1 cellular context compared by ENCODE assay signal in the genomic region with DNA sequence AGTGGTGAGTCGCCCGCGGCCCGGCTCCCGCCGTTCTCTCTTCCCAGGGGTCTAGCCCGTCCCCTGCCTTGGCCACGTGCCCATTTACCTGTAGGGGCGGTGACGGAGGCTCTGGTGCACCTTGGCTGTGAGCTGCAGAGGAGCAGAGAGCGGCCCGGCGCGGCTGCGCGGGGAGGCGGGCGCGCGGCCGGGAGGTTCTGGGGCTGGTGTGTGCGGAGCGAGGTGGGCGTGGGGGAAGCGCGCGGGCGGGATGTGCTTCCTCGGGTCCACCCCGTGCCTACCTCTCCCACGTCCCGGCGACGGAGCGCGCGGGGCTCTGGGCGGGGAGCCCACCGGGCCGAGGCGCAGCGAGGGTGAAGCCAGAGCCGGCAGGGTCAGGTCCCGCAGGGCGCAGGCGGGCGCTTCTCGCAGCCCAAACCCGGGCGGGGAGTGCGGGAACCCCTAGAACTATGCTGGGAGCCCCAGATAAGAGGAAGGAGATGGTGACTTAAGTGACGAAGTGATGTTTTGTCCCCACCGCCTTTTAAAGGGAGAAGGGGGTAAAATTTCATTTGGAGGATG.
TF ChIP-seq lines count a peak whose summit lies in the region.

No MANE protein-coding gene starts in this region.

TF ChIP-seq in HepG2, 621 proteins besides CTCF, POLR2A, EP300 and RAD21 (continued from another document and continues in another):
- TF ChIP-seq GMEB2 (CRISPR knock-in tag; IDR thresholded peaks at IDR 0.05; ENCODE audit: low read depth) = no peak
- TF ChIP-seq NFYB (CRISPR knock-in tag; IDR thresholded peaks at IDR 0.05) = no peak
- TF ChIP-seq, protein P1, sequence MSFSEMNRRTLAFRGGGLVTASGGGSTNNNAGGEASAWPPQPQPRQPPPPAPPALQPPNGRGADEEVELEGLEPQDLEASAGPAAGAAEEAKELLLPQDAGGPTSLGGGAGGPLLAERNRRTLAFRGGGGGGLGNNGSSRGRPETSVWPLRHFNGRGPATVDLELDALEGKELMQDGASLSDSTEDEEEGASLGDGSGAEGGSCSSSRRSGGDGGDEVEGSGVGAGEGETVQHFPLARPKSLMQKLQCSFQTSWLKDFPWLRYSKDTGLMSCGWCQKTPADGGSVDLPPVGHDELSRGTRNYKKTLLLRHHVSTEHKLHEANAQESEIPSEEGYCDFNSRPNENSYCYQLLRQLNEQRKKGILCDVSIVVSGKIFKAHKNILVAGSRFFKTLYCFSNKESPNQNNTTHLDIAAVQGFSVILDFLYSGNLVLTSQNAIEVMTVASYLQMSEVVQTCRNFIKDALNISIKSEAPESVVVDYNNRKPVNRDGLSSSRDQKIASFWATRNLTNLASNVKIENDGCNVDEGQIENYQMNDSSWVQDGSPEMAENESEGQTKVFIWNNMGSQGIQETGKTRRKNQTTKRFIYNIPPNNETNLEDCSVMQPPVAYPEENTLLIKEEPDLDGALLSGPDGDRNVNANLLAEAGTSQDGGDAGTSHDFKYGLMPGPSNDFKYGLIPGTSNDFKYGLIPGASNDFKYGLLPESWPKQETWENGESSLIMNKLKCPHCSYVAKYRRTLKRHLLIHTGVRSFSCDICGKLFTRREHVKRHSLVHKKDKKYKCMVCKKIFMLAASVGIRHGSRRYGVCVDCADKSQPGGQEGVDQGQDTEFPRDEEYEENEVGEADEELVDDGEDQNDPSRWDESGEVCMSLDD (CRISPR knock-in tag; IDR thresholded peaks at IDR 0.05; ENCODE audit: borderline replicate concordance) = peak; percentile 63; the same call in 1 of the 2 replicates
- no peak for TF ChIP-seq ZMAT3 (CRISPR knock-in tag; conservative IDR thresholded peaks at IDR 0.05)
- TF ChIP-seq EEA1 (CRISPR knock-in tag; IDR thresholded peaks at IDR 0.05; ENCODE audit: borderline replicate concordance) = peak; percentile 82; the same call in 1 of the 2 replicates
- TF ChIP-seq, protein P2, sequence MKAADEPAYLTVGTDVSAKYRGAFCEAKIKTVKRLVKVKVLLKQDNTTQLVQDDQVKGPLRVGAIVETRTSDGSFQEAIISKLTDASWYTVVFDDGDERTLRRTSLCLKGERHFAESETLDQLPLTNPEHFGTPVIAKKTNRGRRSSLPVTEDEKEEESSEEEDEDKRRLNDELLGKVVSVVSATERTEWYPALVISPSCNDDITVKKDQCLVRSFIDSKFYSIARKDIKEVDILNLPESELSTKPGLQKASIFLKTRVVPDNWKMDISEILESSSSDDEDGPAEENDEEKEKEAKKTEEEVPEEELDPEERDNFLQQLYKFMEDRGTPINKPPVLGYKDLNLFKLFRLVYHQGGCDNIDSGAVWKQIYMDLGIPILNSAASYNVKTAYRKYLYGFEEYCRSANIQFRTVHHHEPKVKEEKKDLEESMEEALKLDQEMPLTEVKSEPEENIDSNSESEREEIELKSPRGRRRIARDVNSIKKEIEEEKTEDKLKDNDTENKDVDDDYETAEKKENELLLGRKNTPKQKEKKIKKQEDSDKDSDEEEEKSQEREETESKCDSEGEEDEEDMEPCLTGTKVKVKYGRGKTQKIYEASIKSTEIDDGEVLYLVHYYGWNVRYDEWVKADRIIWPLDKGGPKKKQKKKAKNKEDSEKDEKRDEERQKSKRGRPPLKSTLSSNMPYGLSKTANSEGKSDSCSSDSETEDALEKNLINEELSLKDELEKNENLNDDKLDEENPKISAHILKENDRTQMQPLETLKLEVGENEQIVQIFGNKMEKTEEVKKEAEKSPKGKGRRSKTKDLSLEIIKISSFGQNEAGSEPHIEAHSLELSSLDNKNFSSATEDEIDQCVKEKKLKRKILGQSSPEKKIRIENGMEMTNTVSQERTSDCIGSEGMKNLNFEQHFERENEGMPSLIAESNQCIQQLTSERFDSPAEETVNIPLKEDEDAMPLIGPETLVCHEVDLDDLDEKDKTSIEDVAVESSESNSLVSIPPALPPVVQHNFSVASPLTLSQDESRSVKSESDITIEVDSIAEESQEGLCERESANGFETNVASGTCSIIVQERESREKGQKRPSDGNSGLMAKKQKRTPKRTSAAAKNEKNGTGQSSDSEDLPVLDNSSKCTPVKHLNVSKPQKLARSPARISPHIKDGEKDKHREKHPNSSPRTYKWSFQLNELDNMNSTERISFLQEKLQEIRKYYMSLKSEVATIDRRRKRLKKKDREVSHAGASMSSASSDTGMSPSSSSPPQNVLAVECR (CRISPR knock-in tag; IDR thresholded peaks at IDR 0.05; ENCODE audit: borderline replicate concordance) = no peak
- no peak for TF ChIP-seq MIER3 (CRISPR knock-in tag; IDR thresholded peaks at IDR 0.05; ENCODE audit: borderline replicate concordance)
- no peak for TF ChIP-seq CC2D1A (CRISPR knock-in tag; IDR thresholded peaks at IDR 0.05)
- 0 out of 2 replicates have a peak, but pooled peaks have one; percentile 55 for TF ChIP-seq ZNF878 (CRISPR knock-in tag; IDR thresholded peaks at IDR 0.05)
- TF ChIP-seq, protein P3, sequence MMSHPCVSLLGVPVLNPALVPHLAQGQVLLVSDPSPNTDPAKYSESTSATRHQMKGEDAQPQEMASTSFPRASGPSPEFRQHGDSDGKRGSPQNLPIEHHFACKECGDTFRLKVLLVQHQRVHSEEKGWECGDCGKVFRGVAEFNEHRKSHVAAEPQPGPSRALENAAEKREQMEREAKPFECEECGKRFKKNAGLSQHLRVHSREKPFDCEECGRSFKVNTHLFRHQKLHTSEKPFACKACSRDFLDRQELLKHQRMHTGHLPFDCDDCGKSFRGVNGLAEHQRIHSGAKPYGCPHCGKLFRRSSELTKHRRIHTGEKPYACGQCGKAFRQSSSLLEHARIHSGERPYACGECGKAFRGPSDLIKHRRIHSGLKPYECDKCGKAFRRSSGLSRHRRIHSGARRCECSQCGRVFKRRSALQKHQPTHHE (CRISPR knock-in tag; IDR thresholded peaks at IDR 0.05; ENCODE audit: borderline replicate concordance) = 0 out of 2 replicates have a peak, but pooled peaks have one; percentile 3
- peak; percentile 42 for TF ChIP-seq ASH2L (IDR thresholded peaks at IDR 0.05; ENCODE audit: insufficient read length, low read depth, low read length)
- TF ChIP-seq, protein P4, sequence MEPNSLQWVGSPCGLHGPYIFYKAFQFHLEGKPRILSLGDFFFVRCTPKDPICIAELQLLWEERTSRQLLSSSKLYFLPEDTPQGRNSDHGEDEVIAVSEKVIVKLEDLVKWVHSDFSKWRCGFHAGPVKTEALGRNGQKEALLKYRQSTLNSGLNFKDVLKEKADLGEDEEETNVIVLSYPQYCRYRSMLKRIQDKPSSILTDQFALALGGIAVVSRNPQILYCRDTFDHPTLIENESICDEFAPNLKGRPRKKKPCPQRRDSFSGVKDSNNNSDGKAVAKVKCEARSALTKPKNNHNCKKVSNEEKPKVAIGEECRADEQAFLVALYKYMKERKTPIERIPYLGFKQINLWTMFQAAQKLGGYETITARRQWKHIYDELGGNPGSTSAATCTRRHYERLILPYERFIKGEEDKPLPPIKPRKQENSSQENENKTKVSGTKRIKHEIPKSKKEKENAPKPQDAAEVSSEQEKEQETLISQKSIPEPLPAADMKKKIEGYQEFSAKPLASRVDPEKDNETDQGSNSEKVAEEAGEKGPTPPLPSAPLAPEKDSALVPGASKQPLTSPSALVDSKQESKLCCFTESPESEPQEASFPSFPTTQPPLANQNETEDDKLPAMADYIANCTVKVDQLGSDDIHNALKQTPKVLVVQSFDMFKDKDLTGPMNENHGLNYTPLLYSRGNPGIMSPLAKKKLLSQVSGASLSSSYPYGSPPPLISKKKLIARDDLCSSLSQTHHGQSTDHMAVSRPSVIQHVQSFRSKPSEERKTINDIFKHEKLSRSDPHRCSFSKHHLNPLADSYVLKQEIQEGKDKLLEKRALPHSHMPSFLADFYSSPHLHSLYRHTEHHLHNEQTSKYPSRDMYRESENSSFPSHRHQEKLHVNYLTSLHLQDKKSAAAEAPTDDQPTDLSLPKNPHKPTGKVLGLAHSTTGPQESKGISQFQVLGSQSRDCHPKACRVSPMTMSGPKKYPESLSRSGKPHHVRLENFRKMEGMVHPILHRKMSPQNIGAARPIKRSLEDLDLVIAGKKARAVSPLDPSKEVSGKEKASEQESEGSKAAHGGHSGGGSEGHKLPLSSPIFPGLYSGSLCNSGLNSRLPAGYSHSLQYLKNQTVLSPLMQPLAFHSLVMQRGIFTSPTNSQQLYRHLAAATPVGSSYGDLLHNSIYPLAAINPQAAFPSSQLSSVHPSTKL (CRISPR knock-in tag; IDR thresholded peaks at IDR 0.05) = peak; percentile 23; the same call in 1 of the 2 replicates
- 0 out of 2 replicates have a peak, but pooled peaks have one; percentile 61 for TF ChIP-seq NFKB2 (CRISPR knock-in tag; IDR thresholded peaks at IDR 0.05; ENCODE audit: borderline replicate concordance)
- TF ChIP-seq, protein P5, sequence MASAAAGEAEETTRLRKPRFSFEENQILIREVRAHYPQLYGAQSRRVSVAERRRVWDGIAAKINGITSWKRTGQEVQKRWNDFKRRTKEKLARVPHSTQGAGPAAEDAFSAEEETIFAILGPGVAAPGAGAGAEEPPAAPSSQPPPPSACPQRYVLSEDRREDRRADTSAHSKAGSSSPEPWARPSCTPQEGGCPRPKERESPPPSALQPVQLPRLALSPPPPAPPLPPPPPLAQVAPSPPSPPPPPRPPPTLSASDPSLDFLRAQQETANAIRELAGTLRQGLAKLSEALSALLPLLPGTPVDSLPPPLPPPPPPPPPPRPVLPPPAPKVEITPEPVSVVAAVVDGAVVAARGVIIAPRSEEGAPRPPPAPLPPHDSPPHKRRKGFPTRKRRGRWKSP (CRISPR knock-in tag; IDR thresholded peaks at IDR 0.05) = peak; percentile 57; the same call in 1 of the 2 replicates
- 0 out of 2 replicates have a peak, but pooled peaks have one; percentile 75 for TF ChIP-seq ZXDC (CRISPR knock-in tag; IDR thresholded peaks at IDR 0.05)
- 0 out of 2 replicates have a peak, but pooled peaks have one; percentile 12 for TF ChIP-seq RARA (CRISPR knock-in tag; IDR thresholded peaks at IDR 0.05)
- TF ChIP-seq ZSCAN9 (CRISPR knock-in tag; IDR thresholded peaks at IDR 0.05; ENCODE audit: borderline replicate concordance) = no peak
- TF ChIP-seq, protein P6, sequence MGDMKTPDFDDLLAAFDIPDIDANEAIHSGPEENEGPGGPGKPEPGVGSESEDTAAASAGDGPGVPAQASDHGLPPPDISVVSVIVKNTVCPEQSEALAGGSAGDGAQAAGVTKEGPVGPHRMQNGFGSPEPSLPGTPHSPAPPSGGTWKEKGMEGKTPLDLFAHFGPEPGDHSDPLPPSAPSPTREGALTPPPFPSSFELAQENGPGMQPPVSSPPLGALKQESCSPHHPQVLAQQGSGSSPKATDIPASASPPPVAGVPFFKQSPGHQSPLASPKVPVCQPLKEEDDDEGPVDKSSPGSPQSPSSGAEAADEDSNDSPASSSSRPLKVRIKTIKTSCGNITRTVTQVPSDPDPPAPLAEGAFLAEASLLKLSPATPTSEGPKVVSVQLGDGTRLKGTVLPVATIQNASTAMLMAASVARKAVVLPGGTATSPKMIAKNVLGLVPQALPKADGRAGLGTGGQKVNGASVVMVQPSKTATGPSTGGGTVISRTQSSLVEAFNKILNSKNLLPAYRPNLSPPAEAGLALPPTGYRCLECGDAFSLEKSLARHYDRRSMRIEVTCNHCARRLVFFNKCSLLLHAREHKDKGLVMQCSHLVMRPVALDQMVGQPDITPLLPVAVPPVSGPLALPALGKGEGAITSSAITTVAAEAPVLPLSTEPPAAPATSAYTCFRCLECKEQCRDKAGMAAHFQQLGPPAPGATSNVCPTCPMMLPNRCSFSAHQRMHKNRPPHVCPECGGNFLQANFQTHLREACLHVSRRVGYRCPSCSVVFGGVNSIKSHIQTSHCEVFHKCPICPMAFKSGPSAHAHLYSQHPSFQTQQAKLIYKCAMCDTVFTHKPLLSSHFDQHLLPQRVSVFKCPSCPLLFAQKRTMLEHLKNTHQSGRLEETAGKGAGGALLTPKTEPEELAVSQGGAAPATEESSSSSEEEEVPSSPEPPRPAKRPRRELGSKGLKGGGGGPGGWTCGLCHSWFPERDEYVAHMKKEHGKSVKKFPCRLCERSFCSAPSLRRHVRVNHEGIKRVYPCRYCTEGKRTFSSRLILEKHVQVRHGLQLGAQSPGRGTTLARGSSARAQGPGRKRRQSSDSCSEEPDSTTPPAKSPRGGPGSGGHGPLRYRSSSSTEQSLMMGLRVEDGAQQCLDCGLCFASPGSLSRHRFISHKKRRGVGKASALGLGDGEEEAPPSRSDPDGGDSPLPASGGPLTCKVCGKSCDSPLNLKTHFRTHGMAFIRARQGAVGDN (CRISPR knock-in tag; IDR thresholded peaks at IDR 0.05) = peak; percentile 46
- 0 out of 2 replicates have a peak, but pooled peaks have one; percentile 7 for TF ChIP-seq ZFP90 (CRISPR knock-in tag; IDR thresholded peaks at IDR 0.05; ENCODE audit: borderline replicate concordance)
- TF ChIP-seq TGIF2 (CRISPR knock-in tag; IDR thresholded peaks at IDR 0.05) = peak; percentile 40; the same call in 1 of the 2 replicates
- TF ChIP-seq, protein P7, sequence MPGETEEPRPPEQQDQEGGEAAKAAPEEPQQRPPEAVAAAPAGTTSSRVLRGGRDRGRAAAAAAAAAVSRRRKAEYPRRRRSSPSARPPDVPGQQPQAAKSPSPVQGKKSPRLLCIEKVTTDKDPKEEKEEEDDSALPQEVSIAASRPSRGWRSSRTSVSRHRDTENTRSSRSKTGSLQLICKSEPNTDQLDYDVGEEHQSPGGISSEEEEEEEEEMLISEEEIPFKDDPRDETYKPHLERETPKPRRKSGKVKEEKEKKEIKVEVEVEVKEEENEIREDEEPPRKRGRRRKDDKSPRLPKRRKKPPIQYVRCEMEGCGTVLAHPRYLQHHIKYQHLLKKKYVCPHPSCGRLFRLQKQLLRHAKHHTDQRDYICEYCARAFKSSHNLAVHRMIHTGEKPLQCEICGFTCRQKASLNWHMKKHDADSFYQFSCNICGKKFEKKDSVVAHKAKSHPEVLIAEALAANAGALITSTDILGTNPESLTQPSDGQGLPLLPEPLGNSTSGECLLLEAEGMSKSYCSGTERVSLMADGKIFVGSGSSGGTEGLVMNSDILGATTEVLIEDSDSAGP (CRISPR knock-in tag; IDR thresholded peaks at IDR 0.05; ENCODE audit: borderline replicate concordance) = 0 out of 2 replicates have a peak, but pooled peaks have one; percentile 4
